1 cellular context compared by ENCODE assay signal in genomic region chr15:57328479-57329250, GRCh38.
A peak's percentile ranks its signal among the peaks of the same experiment; 100 is the strongest.
TF ChIP-seq lines count a peak whose summit lies in the region.

No MANE protein-coding gene starts in this region.

TF ChIP-seq in K562, 482 proteins besides CTCF, POLR2A, EP300 and RAD21 (continued from another document and continues in another):
- TF ChIP-seq CREB5 (CRISPR knock-in tag; IDR thresholded peaks at IDR 0.05) (no peak), TBP (optimal IDR thresholded peaks at IDR 0.05; ENCODE audit: low read depth, low read length) (no peak), PBX2 (CRISPR knock-in tag; IDR thresholded peaks at IDR 0.05; ENCODE audit: low read depth) (no peak), PBX2 (tag; conservative IDR thresholded peaks at IDR 0.05; ENCODE audit: low read depth) (peak; percentile 38), POLR3G (IDR thresholded peaks at IDR 0.05; ENCODE audit: extremely low read depth, insufficient read length, insufficient replicate concordance) (no peak), SFPQ (IDR thresholded peaks at IDR 0.05; ENCODE audit: low read depth, low read length) (no peak), PRDM10 (IDR thresholded peaks at IDR 0.05; ENCODE audit: partially characterized antibody) (peak; percentile 25), ZNF707 (CRISPR knock-in tag; conservative IDR thresholded peaks at IDR 0.05) (no peak), CEBPB (tag; IDR thresholded peaks at IDR 0.05) (no peak), MITF (IDR thresholded peaks at IDR 0.05) (no peak), CBX1 (IDR thresholded peaks at IDR 0.05; ENCODE audit: low read depth) (no peak), ZC3H8 (IDR thresholded peaks at IDR 0.05) (no peak), TGIF2 (CRISPR knock-in tag; IDR thresholded peaks at IDR 0.05) (no peak), MYC (IDR thresholded peaks at IDR 0.05; ENCODE audit: low read depth, low read length) (0 out of 2 replicates have a peak, but pooled peaks have one; percentile 30), MYC (CRISPR knock-in tag; IDR thresholded peaks at IDR 0.05; ENCODE audit: borderline replicate concordance, low read depth) (no peak), NFYB (IDR thresholded peaks at IDR 0.05; ENCODE audit: extremely low read depth, insufficient read length) (no peak), ZFP91 (CRISPR knock-in tag; IDR thresholded peaks at IDR 0.05) (no peak), HDAC8 (tag; IDR thresholded peaks at IDR 0.05) (no peak), MAFF (IDR thresholded peaks at IDR 0.05; ENCODE audit: low read length) (no peak), ZNF609 (CRISPR knock-in tag; IDR thresholded peaks at IDR 0.05; ENCODE audit: borderline replicate concordance) (no peak), ARID3A (IDR thresholded peaks at IDR 0.05; ENCODE audit: borderline replicate concordance, low read depth, low read length) (peak; percentile 52; the same call in 1 of the 2 replicates), DACH1 (IDR thresholded peaks at IDR 0.05; ENCODE audit: partially characterized antibody) (no peak), ZNF263 (CRISPR knock-in tag; IDR thresholded peaks at IDR 0.05; ENCODE audit: borderline replicate concordance) (no peak), ZNF584 (CRISPR knock-in tag; IDR thresholded peaks at IDR 0.05; ENCODE audit: low read depth) (0 out of 2 replicates have a peak, but pooled peaks have one; percentile 11), E2F1 (CRISPR knock-in tag; IDR thresholded peaks at IDR 0.05) (no peak), ZNF24 (IDR thresholded peaks at IDR 0.05) (0 out of 2 replicates have a peak, but pooled peaks have one; percentile 24), ZNF347 (CRISPR knock-in tag; IDR thresholded peaks at IDR 0.05; ENCODE audit: low read depth) (no peak), ZNF121 (CRISPR knock-in tag; conservative IDR thresholded peaks at IDR 0.05) (no peak), TCFL5 (CRISPR knock-in tag; conservative IDR thresholded peaks at IDR 0.05) (no peak), FOSL1 (tag; conservative IDR thresholded peaks at IDR 0.05) (peak; percentile 32), ELF4 (CRISPR knock-in tag; IDR thresholded peaks at IDR 0.05) (no peak), ATF1 (CRISPR knock-in tag; IDR thresholded peaks at IDR 0.05) (no peak), ATF1 (tag; IDR thresholded peaks at IDR 0.05) (peak; percentile 66), SAFB2 (IDR thresholded peaks at IDR 0.05; ENCODE audit: borderline replicate concordance, low read depth, low read length, severe bottlenecking) (no peak), ZKSCAN1 (IDR thresholded peaks at IDR 0.05; ENCODE audit: low read depth, low read length) (no peak), GATAD2A (IDR thresholded peaks at IDR 0.05) (no peak)
